ENCODE assay signal across 1 cellular context in genomic region chr12:47987411-47988072, GRCh38.
TF ChIP-seq lines count a peak whose summit lies in the region.

No MANE protein-coding gene starts in this region.

TF ChIP-seq in H1, 55 proteins besides CTCF, POLR2A, EP300 and RAD21:
- TF ChIP-seq TBP (IDR thresholded peaks at IDR 0.05; ENCODE audit: low read depth, low read length): no peak
- no peak for TF ChIP-seq BCL11A (IDR thresholded peaks at IDR 0.05; ENCODE audit: low read depth in 2 of 2, low read length in 2 of 2)
- no peak for TF ChIP-seq SIN3A (conservative IDR thresholded peaks at IDR 0.05 in 1 of 2, IDR thresholded peaks at IDR 0.05 in 1 of 2; ENCODE audit: low read depth in 1 of 2, low read length in 2 of 2)
- TF ChIP-seq SP1 (IDR thresholded peaks at IDR 0.05; ENCODE audit: low read depth, low read length): no peak
- TF ChIP-seq BACH1 (IDR thresholded peaks at IDR 0.05; ENCODE audit: low read length): no peak
- no peak for TF ChIP-seq CBX5 (IDR thresholded peaks at IDR 0.05; ENCODE audit: low read depth, low read length)
- no peak for TF ChIP-seq NANOG (IDR thresholded peaks at IDR 0.05; ENCODE audit: insufficient read depth, low read depth, low read length, poor library complexity, severe bottlenecking)
